8 cellular contexts compared by ENCODE assay signal in the genomic region with DNA sequence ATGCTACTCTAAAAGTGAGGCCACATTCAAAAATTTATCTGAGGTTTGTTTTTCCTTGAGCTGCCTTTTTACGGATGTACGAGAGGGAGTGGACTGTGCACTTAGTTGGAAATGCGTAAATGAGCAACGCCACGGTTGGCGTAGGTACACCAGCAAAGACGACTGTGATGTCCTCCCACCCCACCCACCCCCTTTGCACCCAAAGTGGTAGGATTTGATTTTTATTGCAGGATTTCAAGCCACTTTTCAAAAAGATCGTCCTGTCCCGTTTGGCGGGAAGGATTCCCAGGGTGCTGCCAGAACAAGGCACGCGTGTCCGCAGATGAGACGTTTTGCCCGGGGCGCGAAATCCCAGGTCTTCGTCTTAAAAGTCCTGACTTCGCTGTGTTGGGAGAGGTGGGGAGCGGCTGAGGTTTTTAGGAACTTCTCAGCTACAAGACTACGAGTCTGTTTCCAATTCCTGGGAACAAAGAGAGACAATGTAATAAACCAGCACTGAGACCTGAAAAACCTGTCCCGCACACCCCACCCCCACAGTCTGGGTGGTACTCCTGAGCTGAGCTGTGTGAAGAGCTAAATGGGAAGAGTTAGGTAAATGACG. TPM values are rescaled to one million over a fixed set of nuclear protein-coding genes. Genes with fewer than 3 reads are reported as not detected.
DNase-seq lines count a peak whose midpoint lies in the region; TF ChIP-seq lines count a peak whose summit lies in the region.

No MANE protein-coding gene starts in this region.

- peaks cover 42% of the 10 kb centered on the region for H3K27me3 Mint-ChIP-seq in activated naive CD8-positive, alpha-beta T cell treated with anti-CD3 and anti-CD28 coated beads for 36 hours

- H3K36me3 Mint-ChIP-seq in activated naive CD8-positive, alpha-beta T cell treated with anti-CD3 and anti-CD28 coated beads for 36 hours: no peaks in the 10 kb centered on the region

- H3K36me3 ChIP-seq in HUES48 (ENCODE audit: control insufficient read depth, insufficient read depth, low read length) (peaks cover 16% of the 10 kb centered on the region), skeletal muscle tissue (ENCODE audit: control insufficient read depth in 3 of 3, insufficient read depth in 3 of 3, low read length in 3 of 3) (peaks cover 0 to 7% (median 3%) of the 10 kb centered on the region in 3 donors)

- peaks cover 15% of the 10 kb centered on the region for H3K4me1 Mint-ChIP-seq in activated naive CD8-positive, alpha-beta T cell treated with anti-CD3 and anti-CD28 coated beads for 36 hours

- H3K9me3 ChIP-seq in HUES48 (ENCODE audit: control insufficient read depth, insufficient read depth, low read length) (no peaks in the 10 kb centered on the region), skeletal muscle tissue (ENCODE audit: control insufficient read depth in 3 of 3, low read length in 3 of 3) (no peaks in the 10 kb centered on the region)

- H3K4me3 Mint-ChIP-seq in activated naive CD8-positive, alpha-beta T cell treated with anti-CD3 and anti-CD28 coated beads for 36 hours: peak overlapping the region; percentile 76

- H3K27me3 ChIP-seq in HUES48 (ENCODE audit: control insufficient read depth, insufficient read depth, low read length): peaks cover 15% of the 10 kb centered on the region
- H3K27me3 ChIP-seq in skeletal muscle tissue (ENCODE audit: control insufficient read depth in 3 of 3, insufficient read depth in 3 of 3, low read length in 3 of 3): no peaks in the 10 kb centered on the region

- H3K4me3 ChIP-seq in AG10803 (ENCODE audit: low read length) (peak overlapping the region; percentile 71), HUES48 (ENCODE audit: low read depth, low read length) (peak overlapping the region; percentile 74), iPS-11a (ENCODE audit: low read depth, low read length) (peak overlapping the region; percentile 47), skeletal muscle tissue (ENCODE audit: low read length in 3 of 3) (peak overlapping the region; percentile 69 to 79 (median 73))

- DNase-seq in AG10803 (ENCODE audit: low read depth) (no peak), NCI-H446 (lab: John Stamatoyannopoulos, UW) (no peak), NCI-H226 (no peak), 8988T (no peak)
- no peak for DNase-seq in activated naive CD8-positive, alpha-beta T cell treated with anti-CD3 and anti-CD28 coated beads for 36 hours

- H3K4me1 ChIP-seq in HUES48 (ENCODE audit: control insufficient read depth, insufficient read depth, low read length): peaks cover 39% of the 10 kb centered on the region
- peaks cover 16 to 25% (median 23%) of the 10 kb centered on the region in 3 donors for H3K4me1 ChIP-seq in skeletal muscle tissue (ENCODE audit: control insufficient read depth in 3 of 3, insufficient read depth in 3 of 3, low read length in 3 of 3)

- no peak overlapping the region for H3K27ac Mint-ChIP-seq in activated naive CD8-positive, alpha-beta T cell treated with anti-CD3 and anti-CD28 coated beads for 36 hours

- H3K9me3 Mint-ChIP-seq in activated naive CD8-positive, alpha-beta T cell treated with anti-CD3 and anti-CD28 coated beads for 36 hours: no peaks in the 10 kb centered on the region

- H3K27ac ChIP-seq in HUES48 (ENCODE audit: low read depth, low read length): peak overlapping the region; percentile 68
- peak overlapping the region; percentile 42 for H3K27ac ChIP-seq in skeletal muscle tissue (ENCODE audit: low read depth, low read length)

- H3K9ac ChIP-seq in HUES48 (ENCODE audit: low read depth, low read length) (peak overlapping the region; percentile 60), skeletal muscle tissue (ENCODE audit: low read depth in 1 of 3, low read length in 3 of 3) (peak overlapping the region; percentile 54 to 77 (median 76))

- no peak for TF ChIP-seq CTCF in AG10803 (conservative IDR thresholded peaks at IDR 0.05; ENCODE audit: low read length)

RNA-seq across cellular contexts. Expression of a gene that starts 1.0 kb away (rescaled TPM):
- total RNA-seq in activated naive CD8-positive, alpha-beta T cell treated with anti-CD3 and anti-CD28 coated beads for 36 hours: under 1 TPM; 0.08 to 0.16 TPM
- total RNA-seq in skeletal muscle tissue: 65.2 TPM

Comparison
In these comparisons a context has a peak if more than half of its experiments do, and no peak if none do; other contexts are left out.
1. RNA of a gene that starts 1.0 kb away (total RNA-seq): 65.2 TPM in skeletal muscle tissue (single experiment); 0.08 to 0.16 TPM in activated naive CD8-positive, alpha-beta T cell treated with anti-CD3 and anti-CD28 coated beads for 36 hours; every median in the first group is over 10 times any median in the second.
2. Peak in every context shown above with its lines, with median percentiles within 50 percentile points of each other: H3K4me3 ChIP-seq.